40 cellular contexts compared by ENCODE assay signal in genomic region chr4:94968493-94968892, GRCh38.
"Had no signal": no experiment of that assay in that cellular context is flagged by ENCODE, and none has a peak within 500 bp of the region (broad histone marks: within the 10 kb centered on the region; RNA-seq: fewer than 3 reads in every experiment).

No MANE protein-coding gene starts in this region.

- ATAC-seq: activated naive CD4-positive, alpha-beta T cell treated with anti-CD3 and anti-CD28 coated beads, Interleukin-2, amount 50 U/mL, for 72 hours; activated naive CD8-positive, alpha-beta T cell treated with anti-CD3 and anti-CD28 coated beads, Interleukin-2, amount 50 U/mL, for 24 hours; activated T-cell treated with anti-CD3 and anti-CD28 coated beads, Interleukin-2, amount 50 U/mL, for 4 hours; activated T-cell treated with anti-CD3 and anti-CD28 coated beads, Interleukin-2, amount 50 U/mL, for 72 hours; activated T-helper 17 cell treated with anti-CD3 and anti-CD28 coated beads, Interleukin-2, amount 50 U/mL, for 72 hours; body of pancreas had no signal

- H3K27ac Mint-ChIP-seq: activated naive CD4-positive, alpha-beta T cell treated with anti-CD3 and anti-CD28 coated beads for 36 hours; activated naive CD4-positive, alpha-beta T cell treated with anti-CD3 and anti-CD28 coated beads, Interleukin-2, amount 10 ng/mL, durations not matched to agents 7 days and 5 days; activated naive CD4-positive, alpha-beta T cell treated with anti-CD3 and anti-CD28 coated beads, Interleukin-2, amount 50 U/mL, for 24 hours; activated naive CD4-positive, alpha-beta T cell treated with anti-CD3 and anti-CD28 coated beads, Interleukin-2, amount 50 U/mL, for 72 hours; activated naive CD8-positive, alpha-beta T cell; activated naive CD8-positive, alpha-beta T cell treated with anti-CD3 and anti-CD28 coated beads for 36 hours; activated naive CD8-positive, alpha-beta T cell treated with anti-CD3 and anti-CD28 coated beads, Interleukin-2, amount 10 ng/mL, durations not matched to agents 7 days and 5 days; activated naive CD8-positive, alpha-beta T cell treated with anti-CD3 and anti-CD28 coated beads, Interleukin-2, amount 50 U/mL, for 24 hours; activated T-cell treated with anti-CD3 and anti-CD28 coated beads, Interleukin-2, amount 50 U/mL, for 24 hours; activated T-cell treated with anti-CD3 and anti-CD28 coated beads, Interleukin-2, amount 50 U/mL, for 72 hours; activated T-helper 1 cell treated with anti-CD3 and anti-CD28 coated beads, Interleukin-12 subunit alpha, Interleukin-12 subunit beta, Interleukin-2, Interleukin-4 antibody, amounts not matched to agents 30 ng/mL and 10 ng/mL and 1 ng/mL, durations not matched to agents 14 hours and 24 hours and 36 hours; activated T-helper 17 cell treated with anti-CD3 and anti-CD28 coated beads, Interleukin-2, amount 50 U/mL, for 72 hours; activated T-helper 2 cell treated with anti-CD3 and anti-CD28 coated beads, Interferon-gamma antibody, Interleukin-2, Interleukin-4, amounts not matched to agents 10 μg/mL and 5 μg/mL and 100 μg/mL, durations not matched to agents 14 hours and 24 hours and 36 hours; brain had no signal

- H3K4me3 Mint-ChIP-seq: activated naive CD4-positive, alpha-beta T cell treated with anti-CD3 and anti-CD28 coated beads for 36 hours; activated naive CD4-positive, alpha-beta T cell treated with anti-CD3 and anti-CD28 coated beads, Interleukin-2, amount 10 ng/mL, durations not matched to agents 7 days and 5 days; activated naive CD4-positive, alpha-beta T cell treated with anti-CD3 and anti-CD28 coated beads, Interleukin-2, amount 50 U/mL, for 24 hours; activated naive CD8-positive, alpha-beta T cell; activated naive CD8-positive, alpha-beta T cell treated with anti-CD3 and anti-CD28 coated beads for 36 hours; activated naive CD8-positive, alpha-beta T cell treated with anti-CD3 and anti-CD28 coated beads, Interleukin-2, amount 10 ng/mL, durations not matched to agents 7 days and 5 days; activated naive CD8-positive, alpha-beta T cell treated with anti-CD3 and anti-CD28 coated beads, Interleukin-2, amount 50 U/mL, for 24 hours; activated T-cell treated with anti-CD3 and anti-CD28 coated beads, Interleukin-2, amount 50 U/mL, for 24 hours; activated T-cell treated with anti-CD3 and anti-CD28 coated beads, Interleukin-2, amount 50 U/mL, for 4 hours; activated T-cell treated with anti-CD3 and anti-CD28 coated beads, Interleukin-2, amount 50 U/mL, for 72 hours; activated T-helper 1 cell treated with anti-CD3 and anti-CD28 coated beads, Interleukin-12 subunit alpha, Interleukin-12 subunit beta, Interleukin-2, Interleukin-4 antibody, amounts not matched to agents 30 ng/mL and 10 ng/mL and 1 ng/mL, durations not matched to agents 14 hours and 24 hours and 36 hours; activated T-helper 17 cell treated with anti-CD3 and anti-CD28 coated beads, Interleukin-2, amount 50 U/mL, for 72 hours; brain; central memory CD8-positive, alpha-beta T cell had no signal

- H3K27ac ChIP-seq: adrenal gland, ascending aorta, body of pancreas, brain microvascular endothelial cell, breast epithelium, cardiac muscle cell had no signal

- H3K4me3 ChIP-seq: adrenal gland, ascending aorta, body of pancreas, breast epithelium, cardiac muscle cell had no signal

- H3K36me3 Mint-ChIP-seq: activated naive CD4-positive, alpha-beta T cell treated with anti-CD3 and anti-CD28 coated beads, Interleukin-2, amount 10 ng/mL, durations not matched to agents 7 days and 5 days; activated naive CD4-positive, alpha-beta T cell treated with anti-CD3 and anti-CD28 coated beads, Interleukin-2, amount 50 U/mL, for 24 hours; activated naive CD4-positive, alpha-beta T cell treated with anti-CD3 and anti-CD28 coated beads, Interleukin-2, amount 50 U/mL, for 72 hours; activated naive CD8-positive, alpha-beta T cell; activated naive CD8-positive, alpha-beta T cell treated with anti-CD3 and anti-CD28 coated beads for 36 hours; activated naive CD8-positive, alpha-beta T cell treated with anti-CD3 and anti-CD28 coated beads, Interleukin-2, amount 10 ng/mL, durations not matched to agents 7 days and 5 days had no signal

- H3K27me3 Mint-ChIP-seq: activated naive CD4-positive, alpha-beta T cell treated with anti-CD3 and anti-CD28 coated beads, Interleukin-2, amount 50 U/mL, for 24 hours; activated naive CD8-positive, alpha-beta T cell; activated naive CD8-positive, alpha-beta T cell treated with anti-CD3 and anti-CD28 coated beads for 36 hours; activated naive CD8-positive, alpha-beta T cell treated with anti-CD3 and anti-CD28 coated beads, Interleukin-2, amount 10 ng/mL, durations not matched to agents 7 days and 5 days; activated naive CD8-positive, alpha-beta T cell treated with anti-CD3 and anti-CD28 coated beads, Interleukin-2, amount 50 U/mL, for 24 hours; activated T-cell treated with anti-CD3 and anti-CD28 coated beads, Interleukin-2, amount 50 U/mL, for 24 hours; activated T-helper 17 cell treated with anti-CD3 and anti-CD28 coated beads, Interleukin-2, amount 50 U/mL, for 72 hours; brain; central memory CD8-positive, alpha-beta T cell had no signal

- H3K9me3 ChIP-seq: adrenal gland, body of pancreas, breast epithelium had no signal

- H3K9me3 Mint-ChIP-seq: activated naive CD4-positive, alpha-beta T cell treated with anti-CD3 and anti-CD28 coated beads for 36 hours; activated naive CD4-positive, alpha-beta T cell treated with anti-CD3 and anti-CD28 coated beads, Interleukin-2, amount 10 ng/mL, durations not matched to agents 7 days and 5 days; activated naive CD4-positive, alpha-beta T cell treated with anti-CD3 and anti-CD28 coated beads, Interleukin-2, amount 50 U/mL, for 24 hours; activated naive CD4-positive, alpha-beta T cell treated with anti-CD3 and anti-CD28 coated beads, Interleukin-2, amount 50 U/mL, for 72 hours; activated naive CD8-positive, alpha-beta T cell treated with anti-CD3 and anti-CD28 coated beads for 36 hours; activated naive CD8-positive, alpha-beta T cell treated with anti-CD3 and anti-CD28 coated beads, Interleukin-2, amount 10 ng/mL, durations not matched to agents 7 days and 5 days; activated T-cell treated with anti-CD3 and anti-CD28 coated beads, Interleukin-2, amount 50 U/mL, for 24 hours; activated T-cell treated with anti-CD3 and anti-CD28 coated beads, Interleukin-2, amount 50 U/mL, for 72 hours; activated T-helper 1 cell treated with anti-CD3 and anti-CD28 coated beads, Interleukin-12 subunit alpha, Interleukin-12 subunit beta, Interleukin-2, Interleukin-4 antibody, amounts not matched to agents 30 ng/mL and 10 ng/mL and 1 ng/mL, durations not matched to agents 14 hours and 24 hours and 36 hours; activated T-helper 2 cell treated with anti-CD3 and anti-CD28 coated beads, Interferon-gamma antibody, Interleukin-2, Interleukin-4, amounts not matched to agents 10 μg/mL and 5 μg/mL and 100 μg/mL, durations not matched to agents 14 hours and 24 hours and 36 hours; central memory CD8-positive, alpha-beta T cell had no signal

- DNase-seq: activated effector memory CD4-positive, alpha-beta T cell treated with anti-CD3 and anti-CD28 coated beads, Interleukin-2, amount 50 U/mL, for 16 hours; activated effector memory CD4-positive, alpha-beta T cell treated with Interleukin-2 at 50 U/mL for 16 hours; activated gamma-delta T cell; activated gamma-delta T cell treated with Interleukin-2 at 50 U/mL for 16 hours; activated naive CD4-positive, alpha-beta T cell; activated naive CD4-positive, alpha-beta T cell treated with anti-CD3 and anti-CD28 coated beads for 36 hours; activated naive CD4-positive, alpha-beta T cell treated with anti-CD3 and anti-CD28 coated beads, Interleukin-2, amount 10 ng/mL, durations not matched to agents 7 days and 5 days; activated naive CD4-positive, alpha-beta T cell treated with anti-CD3 and anti-CD28 coated beads, Interleukin-2, amount 50 U/mL, for 16 hours; activated naive CD4-positive, alpha-beta T cell treated with Interleukin-2 at 50 U/mL for 16 hours; activated naive CD8-positive, alpha-beta T cell treated with anti-CD3 and anti-CD28 coated beads for 36 hours; activated naive CD8-positive, alpha-beta T cell treated with anti-CD3 and anti-CD28 coated beads, Interleukin-2, amount 10 ng/mL, durations not matched to agents 7 days and 5 days; activated naive CD8-positive, alpha-beta T cell treated with anti-CD3 and anti-CD28 coated beads, Interleukin-2, amount 50 U/mL, for 24 hours; activated T-cell treated with anti-CD3 and anti-CD28 coated beads, Interleukin-2, amount 50 U/mL, for 1 hour; activated T-cell treated with anti-CD3 and anti-CD28 coated beads, Interleukin-2, amount 50 U/mL, for 24 hours; activated T-cell treated with anti-CD3 and anti-CD28 coated beads, Interleukin-2, amount 50 U/mL, for 4 hours; activated T-cell treated with anti-CD3 and anti-CD28 coated beads, Interleukin-2, amount 50 U/mL, for 48 hours; activated T-cell treated with anti-CD3 and anti-CD28 coated beads, Interleukin-2, amount 50 U/mL, for 72 hours; adrenal gland; amniotic stem cell; amygdala; anterior cingulate cortex; aorta; body of pancreas; brain microvascular endothelial cell; caudate nucleus; central memory CD4-positive, alpha-beta T cell; cerebellar nuclear complex had no signal

- H3K4me1 Mint-ChIP-seq: activated naive CD4-positive, alpha-beta T cell treated with anti-CD3 and anti-CD28 coated beads, Interleukin-2, amount 10 ng/mL, durations not matched to agents 7 days and 5 days; activated naive CD4-positive, alpha-beta T cell treated with anti-CD3 and anti-CD28 coated beads, Interleukin-2, amount 50 U/mL, for 24 hours; activated naive CD8-positive, alpha-beta T cell treated with anti-CD3 and anti-CD28 coated beads for 36 hours; activated naive CD8-positive, alpha-beta T cell treated with anti-CD3 and anti-CD28 coated beads, Interleukin-2, amount 10 ng/mL, durations not matched to agents 7 days and 5 days; activated naive CD8-positive, alpha-beta T cell treated with anti-CD3 and anti-CD28 coated beads, Interleukin-2, amount 50 U/mL, for 24 hours; activated T-helper 17 cell treated with anti-CD3 and anti-CD28 coated beads, Interleukin-2, amount 50 U/mL, for 72 hours; central memory CD8-positive, alpha-beta T cell had no signal

- FAIRE-seq: astrocyte, bronchial epithelial cell had no signal

- H3K4me1 ChIP-seq: adrenal gland, ascending aorta, body of pancreas, breast epithelium had no signal
